8 cellular contexts compared by ENCODE assay signal in genomic region chr9:136799854-136800657, GRCh38. TPM values are rescaled to one million over a fixed set of nuclear protein-coding genes. Genes with fewer than 3 reads are reported as not detected.
DNase-seq lines count a peak whose midpoint lies in the region; ATAC-seq, FAIRE-seq and TF ChIP-seq lines count a peak whose summit lies in the region.

No MANE protein-coding gene starts in this region.

- CTCF ChIA-PET in CD8-positive, alpha-beta T cell (lab: Charles Lee): interaction anchor here (0.9 to 2.7 kb wide), 4 partner anchors 8 to 235 kb away, joined by 4 to 10 read pairs (median 6); partner anchors contain the start of gene TMEM141
- CTCF ChIA-PET in activated B cell treated with CpG ODN at 0.5 μM for 24 hours (lab: Charles Lee) (interaction anchor here (2.1 kb wide), 1 partner anchor 247 kb away, joined by 5 read pairs; the partner anchor contains the start of gene NPDC1), mammary epithelial cell (lab: Charles Lee; ENCODE audit: low non-redundant PET) (interaction anchor here (0.6 to 0.7 kb wide), 2 partner anchors 10 to 11 kb away, joined by 8 to 10 read pairs; no protein-coding TSS in a partner anchor)

- intact Hi-C loops in CD8-positive, alpha-beta T cell (cut with DNase I, micrococcal nuclease): loop anchor here (1.0 to 10.0 kb wide), 3 partner anchors 9 to 255 kb away; partner anchors contain the start of genes TMEM141 (in 2 of the 2) and NOTCH1 (in 1 of the 2)
- intact Hi-C loops in activated B cell treated with CpG ODN at 0.5 μM for 24 hours (cut with micrococcal nuclease): loop anchor here (1.0 to 10.0 kb wide), 2 partner anchors 9 to 755 kb away; partner anchors contain the start of genes MRPL41, PNPLA7 and TMEM141
- intact Hi-C loops in mammary epithelial cell (cut with micrococcal nuclease): loop anchor here (1.0 to 10.0 kb wide), 2 partner anchors 9 to 655 kb away; partner anchors contain the start of genes NSMF and TMEM141

- H4K20me1 ChIP-seq in mammary epithelial cell (ENCODE audit: insufficient read depth, low read length) (no peaks in the 10 kb centered on the region), keratinocyte (ENCODE audit: control insufficient read depth, extremely low read depth, insufficient read depth, low read length) (no peaks in the 10 kb centered on the region)

- H3K9me1 ChIP-seq in keratinocyte (ENCODE audit: control insufficient read depth, extremely low read depth, insufficient read depth, low read length): no peaks in the 10 kb centered on the region

- no peaks in the 10 kb centered on the region for H3K27me3 Mint-ChIP-seq in CD8-positive, alpha-beta T cell (ENCODE audit: low read depth)
- H3K27me3 Mint-ChIP-seq in HFFc6 (ENCODE audit: insufficient read depth) (peaks cover 39% of the 10 kb centered on the region), activated B cell treated with CpG ODN at 0.5 μM for 24 hours (peaks cover 3% of the 10 kb centered on the region)

- H3K4me2 ChIP-seq in mammary epithelial cell (ENCODE audit: insufficient read depth, low read depth, low read length) (peak overlapping the region; percentile 96), keratinocyte (ENCODE audit: control insufficient read depth, extremely low read depth, insufficient read depth, low read depth, low read length) (peak overlapping the region; percentile 66)

- BruUV-seq in mammary epithelial cell (replicated peaks; lab: Mats Ljungman, UMichigan): no TSS peak

- H3K79me2 ChIP-seq in mammary epithelial cell (ENCODE audit: insufficient read depth, low read length) (no peaks in the 10 kb centered on the region), keratinocyte (ENCODE audit: control insufficient read depth, insufficient read depth, low read length) (no peaks in the 10 kb centered on the region)

- FAIRE-seq in keratinocyte (lab: Jason Lieb, UNC): no peak

- H2AFZ ChIP-seq in mammary epithelial cell (ENCODE audit: low read depth, low read length) (peak overlapping the region; percentile 35), keratinocyte (ENCODE audit: control insufficient read depth, low read length) (peak overlapping the region; percentile 22)

- H3K27ac Mint-ChIP-seq in CD8-positive, alpha-beta T cell: peak overlapping the region; percentile 60
- H3K27ac Mint-ChIP-seq in HFFc6 (no peak overlapping the region), activated B cell treated with CpG ODN at 0.5 μM for 24 hours (no peak overlapping the region)

- H3K9ac ChIP-seq in mammary epithelial cell (ENCODE audit: insufficient read depth, low read length) (no peak overlapping the region), keratinocyte (ENCODE audit: control insufficient read depth, extremely low read depth, insufficient read depth, low read length) (no peak overlapping the region)

- dilution Hi-C loops in mammary epithelial cell (cut with HindIII; ENCODE audit: low sequenced_read_pairs): no loop called here
- dilution Hi-C loops in keratinocyte (cut with MboI; ENCODE audit: extremely low pct_ligation_motif_present, low sequenced_read_pairs): loop anchor here (25.0 kb wide), 1 partner anchor 137 kb away; the partner anchor contains the start of genes C8G and FBXW5

- no peaks in the 10 kb centered on the region for H3K27me3 ChIP-seq in CD8-positive, alpha-beta T cell (ENCODE audit: insufficient read depth, low read length)
- H3K27me3 ChIP-seq in mammary epithelial cell (ENCODE audit: insufficient read depth, low read length) (peaks cover 2% of the 10 kb centered on the region), keratinocyte (ENCODE audit: control insufficient read depth, extremely low read depth, insufficient read depth, low read length) (peaks cover 29% of the 10 kb centered on the region)

- H3K36me3 Mint-ChIP-seq in CD8-positive, alpha-beta T cell: no peaks in the 10 kb centered on the region
- H3K36me3 Mint-ChIP-seq in HFFc6 (ENCODE audit: low read depth) (no peaks in the 10 kb centered on the region), activated B cell treated with CpG ODN at 0.5 μM for 24 hours (ENCODE audit: low read depth) (peaks cover 5% of the 10 kb centered on the region)

- POLR2A ChIA-PET in CD8-positive, alpha-beta T cell (lab: Charles Lee): interaction anchor here (0.5 to 1.8 kb wide), 5 partner anchors 9 to 456 kb away, joined by 3 to 7 read pairs (median 3); partner anchors contain the start of genes MAN1B1, NELFB and TMEM141
- POLR2A ChIA-PET in activated B cell treated with CpG ODN at 0.5 μM for 24 hours (lab: Charles Lee): interaction anchor here (0.5 to 1.4 kb wide), 11 partner anchors 8 to 449 kb away, joined by 3 to 10 read pairs (median 4); partner anchors contain the start of genes FUT7 and PAXX

- H3K4me1 Mint-ChIP-seq in CD8-positive, alpha-beta T cell (ENCODE audit: low read depth): peaks cover 29% of the 10 kb centered on the region
- peaks cover 23% of the 10 kb centered on the region for H3K4me1 Mint-ChIP-seq in HFFc6 (ENCODE audit: low read depth)
- H3K4me1 Mint-ChIP-seq in activated B cell treated with CpG ODN at 0.5 μM for 24 hours: peaks cover 28% of the 10 kb centered on the region

- H3K4me3 Mint-ChIP-seq in CD8-positive, alpha-beta T cell: peak overlapping the region; percentile 82
- H3K4me3 Mint-ChIP-seq in HFFc6 (peak overlapping the region; percentile 74), activated B cell treated with CpG ODN at 0.5 μM for 24 hours (peak overlapping the region; percentile 80)

- H3K27ac ChIP-seq in CD8-positive, alpha-beta T cell (ENCODE audit: low read depth, low read length): peak overlapping the region; percentile 35
- no peak overlapping the region for H3K27ac ChIP-seq in mammary epithelial cell (ENCODE audit: insufficient read depth, low read depth, low read length)
- H3K27ac ChIP-seq in keratinocyte (ENCODE audit: control insufficient read depth, insufficient read depth, low read length): no peak overlapping the region

- ATAC-seq in CD8-positive, alpha-beta T cell: peak; percentile 83
- peak; percentile 85 for ATAC-seq in activated B cell treated with CpG ODN at 0.5 μM for 24 hours (ENCODE audit: low read depth)

- H3K9me3 Mint-ChIP-seq in CD8-positive, alpha-beta T cell: no peaks in the 10 kb centered on the region
- H3K9me3 Mint-ChIP-seq in HFFc6 (no peaks in the 10 kb centered on the region), activated B cell treated with CpG ODN at 0.5 μM for 24 hours (no peaks in the 10 kb centered on the region)

- no peaks in the 10 kb centered on the region for H3K36me3 ChIP-seq in CD8-positive, alpha-beta T cell (ENCODE audit: insufficient read depth, low read length)
- H3K36me3 ChIP-seq in mammary epithelial cell (ENCODE audit: insufficient read depth, low read length) (no peaks in the 10 kb centered on the region), keratinocyte (ENCODE audit: control insufficient read depth in 2 of 2, extremely low read depth in 1 of 2, insufficient read depth in 2 of 2, low read length in 2 of 2) (no peaks in the 10 kb centered on the region)

- TF ChIP-seq CTCF in CD8-positive, alpha-beta T cell (IDR thresholded peaks at IDR 0.05): no peak
- TF ChIP-seq CTCF in HFFc6 (IDR thresholded peaks at IDR 0.05) (no peak), activated B cell treated with CpG ODN at 0.5 μM for 24 hours (IDR thresholded peaks at IDR 0.05) (no peak), mammary epithelial cell (conservative IDR thresholded peaks at IDR 0.05 in 1 of 2, IDR thresholded peaks at IDR 0.05 in 1 of 2; ENCODE audit: extremely low read depth in 1 of 2, insufficient read depth in 1 of 2, low read depth in 1 of 2, low read length in 2 of 2) (no peak), keratinocyte (optimal IDR thresholded peaks at IDR 0.05 in 1 of 3, IDR thresholded peaks at IDR 0.05 in 1 of 3, conservative IDR thresholded peaks at IDR 0.05 in 1 of 3; ENCODE audit: extremely low read depth in 1 of 3, insufficient read depth in 2 of 3, low read length in 3 of 3) (peak in 1 of 3 experiments; percentile 1)

- peaks cover 35% of the 10 kb centered on the region for H3K4me1 ChIP-seq in CD8-positive, alpha-beta T cell (ENCODE audit: insufficient read depth, low read length)
- H3K4me1 ChIP-seq in mammary epithelial cell (ENCODE audit: insufficient read depth, low read length) (peaks cover 23% of the 10 kb centered on the region), keratinocyte (ENCODE audit: control insufficient read depth, extremely low read depth, insufficient read depth, low read length) (peaks cover 19% of the 10 kb centered on the region)

- in situ Hi-C loops in mammary epithelial cell (cut with MboI; ENCODE audit: low sequenced_read_pairs in 2 of 2): loop anchor here in 1 of 2 donors (25.0 kb wide), 1 partner anchor 237 kb away; the partner anchor contains the start of genes ABCA2, FUT7 and NPDC1

- H3K9me3 ChIP-seq in CD8-positive, alpha-beta T cell (ENCODE audit: low read length): no peaks in the 10 kb centered on the region
- H3K9me3 ChIP-seq in mammary epithelial cell (replicated peaks; ENCODE audit: insufficient read depth, low read length) (no peaks in the 10 kb centered on the region), keratinocyte (ENCODE audit: control insufficient read depth, low read depth, low read length) (no peaks in the 10 kb centered on the region)

- under 1% methylated on average over 18 of the region's 63 CpGs for WGBS in mammary epithelial cell (ENCODE audit: low coverage, missing lambda C conversion rate)

- DNase-seq in CD8-positive, alpha-beta T cell: peak; percentile 73 to 96 (median 91)
- no peak for DNase-seq in HFFc6
- DNase-seq in NCI-H2227 treated with DMSO at 0.1 percent for 48 hours (lab: John Stamatoyannopoulos, UW): peak; percentile 78
- DNase-seq in activated B cell treated with CpG ODN at 0.5 μM for 24 hours: peak; percentile 66
- DNase-seq in mammary epithelial cell: peak; percentile 80
- DNase-seq in keratinocyte (ENCODE audit: low read depth, low spot score): peak; percentile 50
- DNase-seq in stimulated activated CD4-positive, alpha-beta T cell treated with anti-CD3 and anti-CD28 coated beads, Interleukin-15, amount 100 ng/mL, for 24 hours: peak; percentile 92
- no peak for DNase-seq in amniotic stem cell (lab: John Stamatoyannopoulos, UW)

- H3K4me3 ChIP-seq in CD8-positive, alpha-beta T cell (ENCODE audit: low read depth, low read length): peak overlapping the region; percentile 75
- H3K4me3 ChIP-seq in mammary epithelial cell (replicated peaks in 1 of 3; ENCODE audit: insufficient read depth in 1 of 3, low read depth in 2 of 3, low read length in 3 of 3) (peak overlapping the region in 2 of 3 experiments; percentile 35 to 40), keratinocyte (ENCODE audit: control insufficient read depth in 2 of 3, extremely low read depth in 1 of 3, insufficient read depth in 2 of 3, low read depth in 1 of 3, low read length in 3 of 3) (peak overlapping the region; percentile 19 to 42 (median 27))

RNA-seq across cellular contexts. Expression of gene CCDC183, which starts 3.9 kb away (rescaled TPM):
- 1 to 10 TPM; 1.3 to 1.4 TPM for total RNA-seq in CD8-positive, alpha-beta T cell
- under 1 TPM; 0.25 to 0.87 (median 0.34) TPM for total RNA-seq in HFFc6 (2021; fragmentation: NEBNext Ultra II Directional; extraction: Animal tissue kit (Norgen Biotek cat#: 25700))
- total RNA-seq in activated B cell treated with CpG ODN at 0.5 μM for 24 hours (not detected in 2 replicates), mammary epithelial cell (under 1 TPM in 1 of 2 donors, not detected in 1; 0.35 TPM)
- polyA plus RNA-seq in mammary epithelial cell (0.05 TPM), keratinocyte (0.03 to 0.08 TPM (median 0.06 TPM) in 3 replicates)
- polyA minus RNA-seq in mammary epithelial cell (not detected), keratinocyte (0.10 TPM in 1 of 3 replicates, not detected in the others)
- polyA plus RNA-seq in keratinocyte (2011; ENCODE audit: low read depth): 0.52 TPM
- 0.12 TPM in 1 of 2 replicates, not detected in the other for polyA plus RNA-seq in keratinocyte (2011; cell fraction: cytosol; rRNA removed)
- polyA plus RNA-seq in keratinocyte (2011; cell fraction: nucleus; rRNA removed): 0.80 and 0.96 TPM in 2 replicates
- polyA plus RNA-seq in keratinocyte (2012; ENCODE audit: low replicate concordance): 0.17 and 0.38 TPM in 2 replicates
- polyA minus RNA-seq in keratinocyte (2011; cell fraction: cytosol; rRNA and poly(A)+ RNA removed): not detected
- polyA minus RNA-seq in keratinocyte (2011; cell fraction: nucleus; rRNA and poly(A)+ RNA removed): not detected in 2 replicates

RNA-seq across cellular contexts. Expression of gene RABL6, which starts 7.7 kb away (rescaled TPM):
- 10 to 100 TPM; 53.3 to 55.5 TPM for total RNA-seq in CD8-positive, alpha-beta T cell
- total RNA-seq in HFFc6 (2021; fragmentation: NEBNext Ultra II Directional; extraction: Animal tissue kit (Norgen Biotek cat#: 25700)): 10 to 100 TPM; 77.8 to 87.7 (median 84.0) TPM
- total RNA-seq in activated B cell treated with CpG ODN at 0.5 μM for 24 hours (70.1 and 75.0 TPM in 2 replicates), mammary epithelial cell (10 to 100 TPM; 53.8 to 84.3 TPM)
- polyA plus RNA-seq in mammary epithelial cell (60.8 TPM), keratinocyte (46.3 to 51.1 TPM (median 51.0 TPM) in 3 replicates)
- polyA minus RNA-seq in mammary epithelial cell (68.8 TPM), keratinocyte (56.1 to 73.9 TPM (median 56.6 TPM) in 3 replicates)
- 29.8 TPM for polyA plus RNA-seq in keratinocyte (2011; ENCODE audit: low read depth)
- polyA plus RNA-seq in keratinocyte (2011; cell fraction: cytosol; rRNA removed): 32.9 and 36.4 TPM in 2 replicates
- polyA plus RNA-seq in keratinocyte (2011; cell fraction: nucleus; rRNA removed): 39.7 and 50.3 TPM in 2 replicates
- polyA plus RNA-seq in keratinocyte (2012; ENCODE audit: low replicate concordance): 42.7 and 75.1 TPM in 2 replicates
- 76.0 TPM for polyA minus RNA-seq in keratinocyte (2011; cell fraction: cytosol; rRNA and poly(A)+ RNA removed)
- polyA minus RNA-seq in keratinocyte (2011; cell fraction: nucleus; rRNA and poly(A)+ RNA removed): 30.9 and 37.5 TPM in 2 replicates

RNA-seq across cellular contexts. Expression of gene TMEM141, which starts 8.9 kb away (rescaled TPM):
- total RNA-seq in CD8-positive, alpha-beta T cell: 10 to 100 TPM; 14.5 to 16.6 TPM
- 10 to 100 TPM; 46.1 to 62.2 (median 52.6) TPM for total RNA-seq in HFFc6 (2021; fragmentation: NEBNext Ultra II Directional; extraction: Animal tissue kit (Norgen Biotek cat#: 25700))
- total RNA-seq in activated B cell treated with CpG ODN at 0.5 μM for 24 hours (34.9 and 35.8 TPM in 2 replicates), mammary epithelial cell (10 to 100 TPM; 38.8 to 95.4 TPM)
- polyA plus RNA-seq in mammary epithelial cell (165 TPM), keratinocyte (85.5 to 118 TPM (median 99.9 TPM) in 3 replicates)
- polyA minus RNA-seq in mammary epithelial cell (55.5 TPM), keratinocyte (22.6 to 63.5 TPM (median 35.3 TPM) in 3 replicates)
- polyA plus RNA-seq in keratinocyte (2011; ENCODE audit: low read depth): 15.9 TPM
- polyA plus RNA-seq in keratinocyte (2011; cell fraction: cytosol; rRNA removed): 43.4 and 91.6 TPM in 2 replicates
- polyA plus RNA-seq in keratinocyte (2011; cell fraction: nucleus; rRNA removed): 27.5 and 27.9 TPM in 2 replicates
- polyA plus RNA-seq in keratinocyte (2012; ENCODE audit: low replicate concordance): 90.9 and 95.4 TPM in 2 replicates
- polyA minus RNA-seq in keratinocyte (2011; cell fraction: cytosol; rRNA and poly(A)+ RNA removed): 51.6 TPM
- polyA minus RNA-seq in keratinocyte (2011; cell fraction: nucleus; rRNA and poly(A)+ RNA removed): 11.2 and 12.1 TPM in 2 replicates

RNA-seq across cellular contexts. Expression of gene LCN15, which starts 35.7 kb away (rescaled TPM):
- not detected for total RNA-seq in CD8-positive, alpha-beta T cell
- total RNA-seq in HFFc6 (2021; fragmentation: NEBNext Ultra II Directional; extraction: Animal tissue kit (Norgen Biotek cat#: 25700)): not detected
- not detected in 2 replicates for total RNA-seq in activated B cell treated with CpG ODN at 0.5 μM for 24 hours
- total RNA-seq in mammary epithelial cell: not detected
- not detected for polyA plus RNA-seq in mammary epithelial cell
- polyA minus RNA-seq in mammary epithelial cell: not detected
- not detected in 3 replicates for polyA plus RNA-seq in keratinocyte
- polyA plus RNA-seq in keratinocyte (2011; ENCODE audit: low read depth): not detected
- polyA plus RNA-seq in keratinocyte (2011; cell fraction: cytosol; rRNA removed): not detected in 2 replicates
- not detected in 2 replicates for polyA plus RNA-seq in keratinocyte (2011; cell fraction: nucleus; rRNA removed)
- polyA plus RNA-seq in keratinocyte (2012; ENCODE audit: low replicate concordance): not detected in 2 replicates
- polyA minus RNA-seq in keratinocyte: not detected in 3 replicates
- polyA minus RNA-seq in keratinocyte (2011; cell fraction: cytosol; rRNA and poly(A)+ RNA removed): not detected
- not detected in 2 replicates for polyA minus RNA-seq in keratinocyte (2011; cell fraction: nucleus; rRNA and poly(A)+ RNA removed)

RNA-seq across cellular contexts. Expression of gene LCN8, which starts 42.0 kb away (rescaled TPM):
- total RNA-seq in CD8-positive, alpha-beta T cell: not detected
- total RNA-seq in HFFc6 (2021; fragmentation: NEBNext Ultra II Directional; extraction: Animal tissue kit (Norgen Biotek cat#: 25700)): not detected
- total RNA-seq in activated B cell treated with CpG ODN at 0.5 μM for 24 hours: 5.3 and 6.9 TPM in 2 replicates
- total RNA-seq in mammary epithelial cell: not detected
- polyA plus RNA-seq in mammary epithelial cell: not detected
- polyA minus RNA-seq in mammary epithelial cell: not detected
- not detected in 3 replicates for polyA plus RNA-seq in keratinocyte
- polyA plus RNA-seq in keratinocyte (2011; ENCODE audit: low read depth): not detected
- not detected in 2 replicates for polyA plus RNA-seq in keratinocyte (2011; cell fraction: cytosol; rRNA removed)
- not detected in 2 replicates for polyA plus RNA-seq in keratinocyte (2011; cell fraction: nucleus; rRNA removed)
- polyA plus RNA-seq in keratinocyte (2012; ENCODE audit: low replicate concordance): not detected in 2 replicates
- not detected in 3 replicates for polyA minus RNA-seq in keratinocyte
- not detected for polyA minus RNA-seq in keratinocyte (2011; cell fraction: cytosol; rRNA and poly(A)+ RNA removed)
- not detected in 2 replicates for polyA minus RNA-seq in keratinocyte (2011; cell fraction: nucleus; rRNA and poly(A)+ RNA removed)

Comparison
In these comparisons a context has a peak if more than half of its experiments do, and no peak if none do; other contexts are left out.
1. DNase-seq: peak in CD8-positive, alpha-beta T cell (7 of 7), NCI-H2227 treated with DMSO at 0.1 percent for 48 hours (single experiment), activated B cell treated with CpG ODN at 0.5 μM for 24 hours (single experiment), mammary epithelial cell (single experiment), keratinocyte (single experiment) and stimulated activated CD4-positive, alpha-beta T cell treated with anti-CD3 and anti-CD28 coated beads, Interleukin-15, amount 100 ng/mL, for 24 hours (single experiment); none in HFFc6 (single experiment) and amniotic stem cell (single experiment).
2. Peak in every context shown above with its lines, with median percentiles within 50 percentile points of each other: H3K4me3 ChIP-seq and H3K4me3 Mint-ChIP-seq.